1 cellular context compared by ENCODE assay signal in the genomic region with DNA sequence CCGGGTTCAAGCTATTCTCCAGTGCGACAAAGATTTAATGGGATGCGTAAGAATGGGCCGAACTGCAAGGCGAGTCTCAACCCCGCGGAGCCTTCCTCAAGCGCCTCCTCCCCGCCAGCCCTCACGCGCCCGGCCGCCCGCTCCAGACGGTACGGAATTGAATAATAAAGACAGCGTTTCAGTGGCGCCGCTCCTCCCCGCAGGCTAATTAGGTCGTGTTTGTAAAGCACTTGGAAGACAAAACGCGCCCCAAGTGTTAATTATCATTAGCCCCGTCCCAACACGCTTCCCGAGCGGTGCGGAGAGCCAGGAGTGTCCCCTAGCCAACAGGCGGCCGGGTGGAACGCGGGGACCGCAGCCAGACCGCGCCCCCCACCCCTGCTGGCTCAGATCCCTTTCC.
TF ChIP-seq lines count a peak whose summit lies in the region.

No MANE protein-coding gene starts in this region.

TF ChIP-seq in A549, 52 proteins besides CTCF, POLR2A, EP300 and RAD21 (continued from another document):
- TF ChIP-seq, protein P1, sequence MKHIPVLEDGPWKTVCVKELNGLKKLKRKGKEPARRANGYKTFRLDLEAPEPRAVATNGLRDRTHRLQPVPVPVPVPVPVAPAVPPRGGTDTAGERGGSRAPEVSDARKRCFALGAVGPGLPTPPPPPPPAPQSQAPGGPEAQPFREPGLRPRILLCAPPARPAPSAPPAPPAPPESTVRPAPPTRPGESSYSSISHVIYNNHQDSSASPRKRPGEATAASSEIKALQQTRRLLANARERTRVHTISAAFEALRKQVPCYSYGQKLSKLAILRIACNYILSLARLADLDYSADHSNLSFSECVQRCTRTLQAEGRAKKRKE (CRISPR knock-in tag; IDR thresholded peaks at IDR 0.05; ENCODE audit: low read depth), result no peak
TF ChIP-seq in A549: peak in this region for 0.
